Comparison of ENCODE assay signal across 13 cellular contexts in genomic region chr16:15674571-15674970, GRCh38. TPM values are rescaled to one million over a fixed set of nuclear protein-coding genes. Genes with fewer than 3 reads are reported as not detected.
A peak's percentile ranks its signal among the peaks of the same experiment; 100 is the strongest.
DNase-seq lines count a peak whose midpoint lies in the region; ATAC-seq and TF ChIP-seq lines count a peak whose summit lies in the region.
"Had no signal": no experiment of that assay in that cellular context is flagged by ENCODE, and none has a peak within 500 bp of the region (broad histone marks: within the 10 kb centered on the region; RNA-seq: fewer than 3 reads in every experiment).

No MANE protein-coding gene starts in this region.

- H3K4me1 ChIP-seq in A673 (ENCODE audit: insufficient read depth, low read length, poor library complexity, severe bottlenecking) (peaks cover 19% of the 10 kb centered on the region), transverse colon (peaks cover 10 to 23% (median 17%) of the 10 kb centered on the region in 4 donors)
- H3K4me1 ChIP-seq in CD4-positive, CD25-positive, alpha-beta regulatory T cell (ENCODE audit: control insufficient read depth, insufficient read depth, low read length, poor library complexity, severe bottlenecking) = peaks cover 21% of the 10 kb centered on the region

- H3K27me3 Mint-ChIP-seq in CD4-positive, CD25-positive, alpha-beta regulatory T cell = no peaks in the 10 kb centered on the region
- no peaks in the 10 kb centered on the region for H3K27me3 Mint-ChIP-seq in activated naive CD8-positive, alpha-beta T cell treated with anti-CD3 and anti-CD28 coated beads, Interleukin-2, amount 50 U/mL, for 24 hours
- no peaks in the 10 kb centered on the region for H3K27me3 Mint-ChIP-seq in naive B cell

- WGBS in transverse colon (ENCODE audit: low coverage in 1 of 2), 2 donors = 92 to 94% methylated on average over 6 to 7 of the region's 7 CpGs

- no peak overlapping the region for H3K4me3 ChIP-seq in A673 (ENCODE audit: low read depth, low read length, poor library complexity, severe bottlenecking)
- no peak overlapping the region for H3K4me3 ChIP-seq in CD4-positive, CD25-positive, alpha-beta regulatory T cell (ENCODE audit: low read depth, low read length)
- H3K4me3 ChIP-seq in transverse colon = no peak overlapping the region
- H3K4me3 ChIP-seq: prostate gland had no signal

- in situ Hi-C loops in transverse colon (cut with MboI; ENCODE audit: low pct_ligation_motif_present in 1 of 4, low pct_unique_long_range_greater_than_20kb in 1 of 4, low sequenced_read_pairs in 3 of 4) = no loop called here

- TF ChIP-seq CTCF in A673 (conservative IDR thresholded peaks at IDR 0.05; ENCODE audit: low read depth, low read length) (no peak), transverse colon (IDR thresholded peaks at IDR 0.05) (no peak)

- peaks cover 10 to 67% (median 36%) of the 10 kb centered on the region in 4 donors for H3K4me1 Mint-ChIP-seq in CD4-positive, CD25-positive, alpha-beta regulatory T cell
- H3K4me1 Mint-ChIP-seq in activated naive CD8-positive, alpha-beta T cell treated with anti-CD3 and anti-CD28 coated beads, Interleukin-2, amount 50 U/mL, for 24 hours = peaks cover 42% of the 10 kb centered on the region
- H3K4me1 Mint-ChIP-seq in naive B cell = peaks cover 17 to 47% (median 29%) of the 10 kb centered on the region in 3 donors

- no peak for TF ChIP-seq POLR2A in transverse colon (IDR thresholded peaks at IDR 0.05)

- H3K27me3 ChIP-seq in A673 (replicated peaks; ENCODE audit: insufficient read depth, low read depth, low read length, poor library complexity) = no peaks in the 10 kb centered on the region
- no peaks in the 10 kb centered on the region for H3K27me3 ChIP-seq in CD4-positive, CD25-positive, alpha-beta regulatory T cell (ENCODE audit: control insufficient read depth, insufficient read depth, low read length)
- H3K27me3 ChIP-seq in transverse colon = no peaks in the 10 kb centered on the region

- BruUV-seq in A673 (replicated peaks; lab: Mats Ljungman, UMichigan) = no TSS peak

- POLR2A ChIA-PET in A673 (lab: Charles Lee; ENCODE audit: low non-redundant PET) = no interaction called here

- H3K9me3 ChIP-seq in A673 (ENCODE audit: low read depth, low read length, poor library complexity, severe bottlenecking) (no peaks in the 10 kb centered on the region), transverse colon (no peaks in the 10 kb centered on the region)
- H3K9me3 ChIP-seq in CD4-positive, CD25-positive, alpha-beta regulatory T cell (ENCODE audit: control insufficient read depth in 2 of 2, low read length in 2 of 2) = no peaks in the 10 kb centered on the region
- H3K9me3 ChIP-seq: prostate gland had no signal

- peak overlapping the region; percentile 94 to 96 (median 96) for H3K27ac Mint-ChIP-seq in CD4-positive, CD25-positive, alpha-beta regulatory T cell
- peak overlapping the region; percentile 27 for H3K27ac Mint-ChIP-seq in activated naive CD8-positive, alpha-beta T cell treated with anti-CD3 and anti-CD28 coated beads, Interleukin-2, amount 50 U/mL, for 24 hours
- H3K27ac Mint-ChIP-seq in naive B cell = peak overlapping the region; percentile 64 to 99 (median 94)

- no peaks in the 10 kb centered on the region for H3K9me3 Mint-ChIP-seq in CD4-positive, CD25-positive, alpha-beta regulatory T cell
- no peaks in the 10 kb centered on the region for H3K9me3 Mint-ChIP-seq in activated naive CD8-positive, alpha-beta T cell treated with anti-CD3 and anti-CD28 coated beads, Interleukin-2, amount 50 U/mL, for 24 hours
- no peaks in the 10 kb centered on the region for H3K9me3 Mint-ChIP-seq in naive B cell

- H3K36me3 ChIP-seq in A673 (ENCODE audit: insufficient read depth, low read length, poor library complexity, severe bottlenecking) (peaks cover 34% of the 10 kb centered on the region), transverse colon (peaks cover 0 to 13% (median 5%) of the 10 kb centered on the region in 4 donors)
- H3K36me3 ChIP-seq in CD4-positive, CD25-positive, alpha-beta regulatory T cell (ENCODE audit: control insufficient read depth, insufficient read depth, low read length) = peaks cover 49% of the 10 kb centered on the region

- H3K4me3 Mint-ChIP-seq in CD4-positive, CD25-positive, alpha-beta regulatory T cell = peak overlapping the region in 2 of 4 donors; percentile 47 to 66
- no peak overlapping the region for H3K4me3 Mint-ChIP-seq in activated naive CD8-positive, alpha-beta T cell treated with anti-CD3 and anti-CD28 coated beads, Interleukin-2, amount 50 U/mL, for 24 hours
- peak overlapping the region in 1 of 8 donors; percentile 53 for H3K4me3 Mint-ChIP-seq in naive B cell

- CTCF ChIA-PET in A673 (lab: Charles Lee) = no interaction called here

- no peak for ATAC-seq in CD4-positive, CD25-positive, alpha-beta regulatory T cell (ENCODE audit: low read depth in 2 of 2)
- ATAC-seq in activated naive CD8-positive, alpha-beta T cell treated with anti-CD3 and anti-CD28 coated beads, Interleukin-2, amount 50 U/mL, for 24 hours = no peak
- ATAC-seq in naive B cell (ENCODE audit: low read depth in 2 of 2) = no peak

- DNase-seq in A673 (ENCODE audit: low spot score) = no peak
- DNase-seq in CD4-positive, CD25-positive, alpha-beta regulatory T cell = no peak
- DNase-seq in activated naive CD8-positive, alpha-beta T cell treated with anti-CD3 and anti-CD28 coated beads, Interleukin-2, amount 50 U/mL, for 24 hours = no peak
- DNase-seq in naive B cell = no peak
- no peak for DNase-seq in activated gamma-delta T cell (lab: John Stamatoyannopoulos, UW)
- no peak for DNase-seq in SHP77 treated with DMSO at 0.1 percent for 48 hours (lab: John Stamatoyannopoulos, UW)
- no peak for DNase-seq in transverse colon
- no peak for DNase-seq in cerebellar cortex (ENCODE audit: low spot score)
- DNase-seq: dermis blood vessel endothelial cell, IMR-90, NCI-H1105, SIG-M5 had no signal

- H3K36me3 Mint-ChIP-seq in CD4-positive, CD25-positive, alpha-beta regulatory T cell = peaks cover 35% of the 10 kb centered on the region
- peaks cover 43% of the 10 kb centered on the region for H3K36me3 Mint-ChIP-seq in activated naive CD8-positive, alpha-beta T cell treated with anti-CD3 and anti-CD28 coated beads, Interleukin-2, amount 50 U/mL, for 24 hours (ENCODE audit: low read depth)
- peaks cover 11 to 19% of the 10 kb centered on the region in 2 donors for H3K36me3 Mint-ChIP-seq in naive B cell

- H3K27ac ChIP-seq in A673 (ENCODE audit: low read depth, low read length, poor library complexity, severe bottlenecking) = peak overlapping the region; percentile 30
- H3K27ac ChIP-seq in CD4-positive, CD25-positive, alpha-beta regulatory T cell (ENCODE audit: insufficient read depth, low read length, poor library complexity, severe bottlenecking) = peak overlapping the region; percentile 34
- H3K27ac ChIP-seq in transverse colon = peak overlapping the region in 1 of 4 donors; percentile 87

- no peak for TF ChIP-seq EP300 in transverse colon (IDR thresholded peaks at IDR 0.05; ENCODE audit: low read depth)

- intact Hi-C loops in A673 (cut with micrococcal nuclease; ENCODE audit: unreplicated experiment) = no loop called here
- intact Hi-C loops in transverse colon (cut with DNase I; ENCODE audit: low total_unique reads) = no loop called here

RNA-seq across cellular contexts. Expression of gene NDE1, which starts 24.5 kb away (rescaled TPM):
- total RNA-seq in A673 (2021) (78.1 and 79.6 TPM in 2 replicates), transverse colon (10 to 100 TPM; 21.0 to 47.6 (median 36.3) TPM)
- total RNA-seq in CD4-positive, CD25-positive, alpha-beta regulatory T cell = 146 TPM
- polyA plus RNA-seq in CD4-positive, CD25-positive, alpha-beta regulatory T cell = 10 to 100 TPM; 32.5 to 44.6 (median 42.5) TPM
- polyA plus RNA-seq in naive B cell (ENCODE audit: low read depth in 6 of 6) = 10 to 100 TPM; 12.8 to 65.6 (median 38.0) TPM

RNA-seq across cellular contexts. Expression of gene MARF1, which starts 31.6 kb away (rescaled TPM):
- 71.6 and 75.9 TPM in 2 replicates for total RNA-seq in A673 (2021)
- total RNA-seq in CD4-positive, CD25-positive, alpha-beta regulatory T cell = 208 TPM
- 10 to 100 TPM; 13.7 to 21.6 (median 17.0) TPM for polyA plus RNA-seq in CD4-positive, CD25-positive, alpha-beta regulatory T cell
- polyA plus RNA-seq in naive B cell (ENCODE audit: low read depth in 6 of 6) = 10 to 100 TPM; 28.6 to 54.3 (median 34.5) TPM
- total RNA-seq in transverse colon = 10 to 100 TPM; 32.0 to 52.6 (median 41.1) TPM

Comparison
In these comparisons a context has a peak if more than half of its experiments do, and no peak if none do; other contexts are left out.
1. H3K27ac Mint-ChIP-seq: peak in every context shown above with its lines; median percentile 96 in CD4-positive, CD25-positive, alpha-beta regulatory T cell; 94 in naive B cell; 27 in activated naive CD8-positive, alpha-beta T cell treated with anti-CD3 and anti-CD28 coated beads, Interleukin-2, amount 50 U/mL, for 24 hours.